13 cellular contexts compared by ENCODE assay signal in genomic region chr17:520447-521167, GRCh38.
DNase-seq lines count a peak whose midpoint lies in the region; ATAC-seq lines count a peak whose summit lies in the region.
"Had no signal": no experiment of that assay in that cellular context is flagged by ENCODE, and none has a peak within 500 bp of the region (broad histone marks: within the 10 kb centered on the region; RNA-seq: fewer than 3 reads in every experiment).

No MANE protein-coding gene starts in this region.

- H3K27ac Mint-ChIP-seq in activated naive CD4-positive, alpha-beta T cell treated with anti-CD3 and anti-CD28 coated beads, Interleukin-2, amount 50 U/mL, for 72 hours = peak overlapping the region; percentile 10 to 90
- peak overlapping the region; percentile 46 for H3K27ac Mint-ChIP-seq in activated naive CD8-positive, alpha-beta T cell treated with anti-CD3 and anti-CD28 coated beads, Interleukin-2, amount 10 ng/mL, durations not matched to agents 7 days and 5 days
- peak overlapping the region; percentile 92 for H3K27ac Mint-ChIP-seq in stimulated activated effector memory CD8-positive, alpha-beta T cell treated with anti-CD3 and anti-CD28 coated beads, Interleukin-12 subunit alpha, Interleukin-12 subunit beta, amount 100 ng/mL, for 72 hours

- H3K36me3 ChIP-seq in MG63 = no peaks in the 10 kb centered on the region
- H3K36me3 ChIP-seq: ovary had no signal

- no peak overlapping the region for H3K4me3 Mint-ChIP-seq in activated naive CD8-positive, alpha-beta T cell treated with anti-CD3 and anti-CD28 coated beads, Interleukin-2, amount 10 ng/mL, durations not matched to agents 7 days and 5 days
- no peak overlapping the region for H3K4me3 Mint-ChIP-seq in stimulated activated effector memory CD8-positive, alpha-beta T cell treated with anti-CD3 and anti-CD28 coated beads, Interleukin-12 subunit alpha, Interleukin-12 subunit beta, amount 100 ng/mL, for 72 hours

- no peaks in the 10 kb centered on the region for H3K27me3 Mint-ChIP-seq in activated naive CD8-positive, alpha-beta T cell treated with anti-CD3 and anti-CD28 coated beads, Interleukin-2, amount 10 ng/mL, durations not matched to agents 7 days and 5 days

- H3K4me1 Mint-ChIP-seq in activated naive CD8-positive, alpha-beta T cell treated with anti-CD3 and anti-CD28 coated beads, Interleukin-2, amount 10 ng/mL, durations not matched to agents 7 days and 5 days = peaks cover 11% of the 10 kb centered on the region
- H3K4me1 Mint-ChIP-seq in stimulated activated effector memory CD8-positive, alpha-beta T cell treated with anti-CD3 and anti-CD28 coated beads, Interleukin-12 subunit alpha, Interleukin-12 subunit beta, amount 100 ng/mL, for 72 hours = peaks cover 7% of the 10 kb centered on the region

- POLR2A ChIA-PET in activated naive CD8-positive, alpha-beta T cell treated with anti-CD3 and anti-CD28 coated beads, Interleukin-2, amount 10 ng/mL, durations not matched to agents 7 days and 5 days (lab: Charles Lee) = no interaction called here

- H3K9me3 ChIP-seq in MG63 = no peaks in the 10 kb centered on the region
- H3K9me3 ChIP-seq: body of pancreas, left lung, ovary had no signal

- H3K9me3 Mint-ChIP-seq in activated naive CD4-positive, alpha-beta T cell treated with anti-CD3 and anti-CD28 coated beads, Interleukin-2, amount 50 U/mL, for 72 hours = no peaks in the 10 kb centered on the region
- H3K9me3 Mint-ChIP-seq in activated naive CD8-positive, alpha-beta T cell treated with anti-CD3 and anti-CD28 coated beads, Interleukin-2, amount 10 ng/mL, durations not matched to agents 7 days and 5 days = no peaks in the 10 kb centered on the region
- no peaks in the 10 kb centered on the region for H3K9me3 Mint-ChIP-seq in stimulated activated effector memory CD8-positive, alpha-beta T cell treated with anti-CD3 and anti-CD28 coated beads, Interleukin-12 subunit alpha, Interleukin-12 subunit beta, amount 100 ng/mL, for 72 hours

- no peak for DNase-seq in activated naive CD4-positive, alpha-beta T cell treated with anti-CD3 and anti-CD28 coated beads, Interleukin-2, amount 50 U/mL, for 72 hours (ENCODE audit: low spot score in 2 of 2)
- no peak for DNase-seq in activated naive CD4-positive, alpha-beta T cell treated with anti-CD3 and anti-CD28 coated beads, Interleukin-2, amount 50 U/mL, for 16 hours
- DNase-seq in activated naive CD8-positive, alpha-beta T cell treated with anti-CD3 and anti-CD28 coated beads, Interleukin-2, amount 10 ng/mL, durations not matched to agents 7 days and 5 days = no peak
- DNase-seq in iris pigment epithelial cell (ENCODE audit: low read depth) (peak; percentile 83), MG63 (no peak), SK-N-DZ (ENCODE audit: low spot score) (no peak)
- no peak for DNase-seq in stimulated activated effector memory CD8-positive, alpha-beta T cell treated with anti-CD3 and anti-CD28 coated beads, Interleukin-12 subunit alpha, Interleukin-12 subunit beta, amount 100 ng/mL, for 72 hours (ENCODE audit: low spot score in 2 of 2)
- DNase-seq: body of pancreas, left lung, NCI-H1105, NCI-H526, ovary had no signal

- no peak for ATAC-seq in activated naive CD4-positive, alpha-beta T cell treated with anti-CD3 and anti-CD28 coated beads, Interleukin-2, amount 50 U/mL, for 72 hours
- no peak for ATAC-seq in activated naive CD8-positive, alpha-beta T cell treated with anti-CD3 and anti-CD28 coated beads, Interleukin-2, amount 10 ng/mL, durations not matched to agents 7 days and 5 days (ENCODE audit: low read depth)
- no peak for ATAC-seq in stimulated activated effector memory CD8-positive, alpha-beta T cell treated with anti-CD3 and anti-CD28 coated beads, Interleukin-12 subunit alpha, Interleukin-12 subunit beta, amount 100 ng/mL, for 72 hours
- ATAC-seq in GM21717 (IDR thresholded peaks at IDR 0.05; ENCODE audit: unreplicated experiment) = no peak
- ATAC-seq: body of pancreas, left lung had no signal

- no peak overlapping the region for H3K4me3 ChIP-seq in MG63
- H3K4me3 ChIP-seq: body of pancreas, left lung, ovary had no signal

- no peaks in the 10 kb centered on the region for H3K27me3 ChIP-seq in MG63
- H3K27me3 ChIP-seq: body of pancreas, left lung, ovary had no signal

- peaks cover 0 to 4% of the 10 kb centered on the region in 2 donors for H3K36me3 Mint-ChIP-seq in activated naive CD4-positive, alpha-beta T cell treated with anti-CD3 and anti-CD28 coated beads, Interleukin-2, amount 50 U/mL, for 72 hours
- H3K36me3 Mint-ChIP-seq in activated naive CD8-positive, alpha-beta T cell treated with anti-CD3 and anti-CD28 coated beads, Interleukin-2, amount 10 ng/mL, durations not matched to agents 7 days and 5 days = peaks cover 16% of the 10 kb centered on the region
- peaks cover 44% of the 10 kb centered on the region for H3K36me3 Mint-ChIP-seq in stimulated activated effector memory CD8-positive, alpha-beta T cell treated with anti-CD3 and anti-CD28 coated beads, Interleukin-12 subunit alpha, Interleukin-12 subunit beta, amount 100 ng/mL, for 72 hours
